Comparison of ENCODE assay signal across 7 cellular contexts in genomic region chr4:1192091-1192492, GRCh38. TPM values are rescaled to one million over a fixed set of nuclear protein-coding genes. Genes with fewer than 3 reads are reported as not detected.
DNase-seq lines count a peak whose midpoint lies in the region; ATAC-seq, FAIRE-seq and TF ChIP-seq lines count a peak whose summit lies in the region.

No MANE protein-coding gene starts in this region.

- no peak overlapping the region for H3K4me3 ChIP-seq in NB4 (ENCODE audit: low read depth, low read length)
- H3K4me3 ChIP-seq in liver (ENCODE audit: low read depth in 1 of 3, low read length in 3 of 3) = no peak overlapping the region
- H3K4me3 ChIP-seq in tibial nerve = no peak overlapping the region

- no peaks in the 10 kb centered on the region for H3K27me3 Mint-ChIP-seq in chondrocyte (ENCODE audit: low read depth)

- TF ChIP-seq EP300 in tibial nerve (IDR thresholded peaks at IDR 0.05) = peak; percentile 52 to 91

- TF ChIP-seq CTCF in NB4 (IDR thresholded peaks at IDR 0.05; ENCODE audit: low read depth, low read length) (no peak), chondrocyte (IDR thresholded peaks at IDR 0.05) (no peak), liver (IDR thresholded peaks at IDR 0.05; ENCODE audit: low read depth, low read length, missing input control) (no peak), tibial nerve (IDR thresholded peaks at IDR 0.05) (peak in 1 of 5 experiments; percentile 17)

- peak overlapping the region; percentile 96 for H3K27ac Mint-ChIP-seq in chondrocyte (ENCODE audit: unreplicated experiment)

- no peak for ATAC-seq in GM19395 (IDR thresholded peaks at IDR 0.05; ENCODE audit: unreplicated experiment)

- H3K27me3 ChIP-seq in liver (ENCODE audit: control insufficient read depth in 4 of 4, insufficient read depth in 4 of 4, low read length in 3 of 4) (no peaks in the 10 kb centered on the region), tibial nerve (no peaks in the 10 kb centered on the region)

- peaks cover 4% of the 10 kb centered on the region for H3K9me3 Mint-ChIP-seq in chondrocyte (ENCODE audit: low read depth)

- peak; percentile 34 to 58 for TF ChIP-seq RAD21 in liver (IDR thresholded peaks at IDR 0.05)

- H3K4me1 ChIP-seq in liver (ENCODE audit: control insufficient read depth in 4 of 4, insufficient read depth in 4 of 4, low read length in 3 of 4) (peaks cover 11 to 24% (median 16%) of the 10 kb centered on the region in 4 donors), tibial nerve (peaks cover 0 to 52% (median 26%) of the 10 kb centered on the region in 4 donors)

- H3K4me1 Mint-ChIP-seq in chondrocyte (ENCODE audit: low read depth) = peaks cover 43% of the 10 kb centered on the region

- H3K9ac ChIP-seq in liver (ENCODE audit: low read depth in 1 of 2, low read length in 2 of 2) = no peak overlapping the region

- H3K36me3 ChIP-seq in liver (ENCODE audit: control insufficient read depth in 4 of 4, insufficient read depth in 3 of 4, low read depth in 1 of 4, low read length in 3 of 4) (peaks cover 0 to 3% (median 1%) of the 10 kb centered on the region in 4 donors), tibial nerve (no peaks in the 10 kb centered on the region)

- H3K36me3 Mint-ChIP-seq in chondrocyte (ENCODE audit: low read depth) = no peaks in the 10 kb centered on the region

- H3K4me3 Mint-ChIP-seq in chondrocyte (ENCODE audit: unreplicated experiment) = no peak overlapping the region

- peak overlapping the region; percentile 86 to 93 for H3K27ac ChIP-seq in liver (ENCODE audit: low read depth in 1 of 2, low read length in 2 of 2)
- H3K27ac ChIP-seq in tibial nerve = peak overlapping the region; percentile 85 to 94 (median 91)

- DNase-seq in NB4 (ENCODE audit: low read depth) = peak; percentile 4
- DNase-seq in chondrocyte (ENCODE audit: low spot score) = peak; percentile 94
- DNase-seq in tibial nerve (ENCODE audit: low spot score in 2 of 2) = peak; percentile 81 to 88
- no peak for DNase-seq in GM12892 (ENCODE audit: insufficient read length)
- DNase-seq in stimulated activated CD4-positive, alpha-beta T cell treated with anti-CD3 and anti-CD28 coated beads, Interleukin-15, amount 100 ng/mL, for 24 hours = no peak

- WGBS in liver = 43% methylated on average over 4 of the region's 4 CpGs
- WGBS in tibial nerve, 2 donors = 13 to 20% methylated on average over 2 of the region's 4 CpGs

- TF ChIP-seq POLR2A in NB4 (IDR thresholded peaks at IDR 0.05; ENCODE audit: extremely low read depth, insufficient read length) (no peak), tibial nerve (IDR thresholded peaks at IDR 0.05) (no peak), GM12892 (IDR thresholded peaks at IDR 0.05; ENCODE audit: low read depth, low read length) (no peak)

- H3K9me3 ChIP-seq in liver (ENCODE audit: control insufficient read depth in 4 of 4, low read length in 3 of 4) = no peaks in the 10 kb centered on the region
- H3K9me3 ChIP-seq in tibial nerve = no peaks in the 10 kb centered on the region

- FAIRE-seq in GM12892 (lab: Jason Lieb, UNC) = no peak

TF ChIP-seq in liver, 16 proteins besides CTCF, POLR2A, EP300 and RAD21:
- TF ChIP-seq TAF1 (conservative IDR thresholded peaks at IDR 0.05) = no peak
- TF ChIP-seq FOXA2 (IDR thresholded peaks at IDR 0.05) = no peak
- TF ChIP-seq JUND (IDR thresholded peaks at IDR 0.05) = peak; percentile 95 to 99
- peak; percentile 70 for TF ChIP-seq YY1 (IDR thresholded peaks at IDR 0.05)
- TF ChIP-seq RXRA (IDR thresholded peaks at IDR 0.05) = peak; percentile 41 to 61
- TF ChIP-seq NR2F2 (IDR thresholded peaks at IDR 0.05) = peak; percentile 82
- TF ChIP-seq HNF4A (conservative IDR thresholded peaks at IDR 0.05) = peak; percentile 15 to 26
- TF ChIP-seq, protein P1, sequence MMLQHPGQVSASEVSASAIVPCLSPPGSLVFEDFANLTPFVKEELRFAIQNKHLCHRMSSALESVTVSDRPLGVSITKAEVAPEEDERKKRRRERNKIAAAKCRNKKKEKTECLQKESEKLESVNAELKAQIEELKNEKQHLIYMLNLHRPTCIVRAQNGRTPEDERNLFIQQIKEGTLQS (IDR thresholded peaks at IDR 0.05) = peak; percentile 77
- TF ChIP-seq, protein P2, sequence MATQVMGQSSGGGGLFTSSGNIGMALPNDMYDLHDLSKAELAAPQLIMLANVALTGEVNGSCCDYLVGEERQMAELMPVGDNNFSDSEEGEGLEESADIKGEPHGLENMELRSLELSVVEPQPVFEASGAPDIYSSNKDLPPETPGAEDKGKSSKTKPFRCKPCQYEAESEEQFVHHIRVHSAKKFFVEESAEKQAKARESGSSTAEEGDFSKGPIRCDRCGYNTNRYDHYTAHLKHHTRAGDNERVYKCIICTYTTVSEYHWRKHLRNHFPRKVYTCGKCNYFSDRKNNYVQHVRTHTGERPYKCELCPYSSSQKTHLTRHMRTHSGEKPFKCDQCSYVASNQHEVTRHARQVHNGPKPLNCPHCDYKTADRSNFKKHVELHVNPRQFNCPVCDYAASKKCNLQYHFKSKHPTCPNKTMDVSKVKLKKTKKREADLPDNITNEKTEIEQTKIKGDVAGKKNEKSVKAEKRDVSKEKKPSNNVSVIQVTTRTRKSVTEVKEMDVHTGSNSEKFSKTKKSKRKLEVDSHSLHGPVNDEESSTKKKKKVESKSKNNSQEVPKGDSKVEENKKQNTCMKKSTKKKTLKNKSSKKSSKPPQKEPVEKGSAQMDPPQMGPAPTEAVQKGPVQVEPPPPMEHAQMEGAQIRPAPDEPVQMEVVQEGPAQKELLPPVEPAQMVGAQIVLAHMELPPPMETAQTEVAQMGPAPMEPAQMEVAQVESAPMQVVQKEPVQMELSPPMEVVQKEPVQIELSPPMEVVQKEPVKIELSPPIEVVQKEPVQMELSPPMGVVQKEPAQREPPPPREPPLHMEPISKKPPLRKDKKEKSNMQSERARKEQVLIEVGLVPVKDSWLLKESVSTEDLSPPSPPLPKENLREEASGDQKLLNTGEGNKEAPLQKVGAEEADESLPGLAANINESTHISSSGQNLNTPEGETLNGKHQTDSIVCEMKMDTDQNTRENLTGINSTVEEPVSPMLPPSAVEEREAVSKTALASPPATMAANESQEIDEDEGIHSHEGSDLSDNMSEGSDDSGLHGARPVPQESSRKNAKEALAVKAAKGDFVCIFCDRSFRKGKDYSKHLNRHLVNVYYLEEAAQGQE (IDR thresholded peaks at IDR 0.05) = peak; percentile 91
- TF ChIP-seq SP1 (IDR thresholded peaks at IDR 0.05) = peak; percentile 29

RNA-seq across cellular contexts. Expression of gene SPON2, which starts 19.7 kb away (rescaled TPM):
- 158 to 184 TPM (median 162 TPM) in 3 replicates for total RNA-seq in chondrocyte
- 10 to 100 TPM; 35.7 to 80.3 TPM for total RNA-seq in liver
- polyA plus RNA-seq in liver = 10 to 100 TPM; 64.5 to 80.2 TPM
- total RNA-seq in tibial nerve = 10 to 100 TPM; 39.3 to 91.0 (median 45.5) TPM
- 7.5 TPM for polyA plus RNA-seq in GM12892 (2012; ENCODE audit: missing spikeins)

RNA-seq across cellular contexts. Expression of gene CTBP1, which starts 56.8 kb away (rescaled TPM):
- 147 to 175 TPM (median 151 TPM) in 3 replicates for total RNA-seq in chondrocyte
- 100 to 1,000 TPM in 1 of 2 donors, 10 to 100 TPM in 1; 88.7 to 156 TPM for total RNA-seq in liver
- polyA plus RNA-seq in liver = 10 to 100 TPM; 27.5 to 70.4 TPM
- 100 to 1,000 TPM; 134 to 255 (median 193) TPM for total RNA-seq in tibial nerve
- 45.7 TPM for polyA plus RNA-seq in GM12892 (2012; ENCODE audit: missing spikeins)

Comparison
In these comparisons a context has a peak if more than half of its experiments do, and no peak if none do; other contexts are left out.
1. DNase-seq: peak in NB4 (single experiment), chondrocyte (single experiment) and tibial nerve (2 of 2); none in GM12892 (single experiment) and stimulated activated CD4-positive, alpha-beta T cell treated with anti-CD3 and anti-CD28 coated beads, Interleukin-15, amount 100 ng/mL, for 24 hours (single experiment).